20 cellular contexts compared by ENCODE assay signal in genomic region chr3:44962606-44963393, GRCh38. TPM values are rescaled to one million over a fixed set of nuclear protein-coding genes. Genes with fewer than 3 reads are reported as not detected.
DNase-seq lines count a peak whose midpoint lies in the region; ATAC-seq and TF ChIP-seq lines count a peak whose summit lies in the region.
"Had no signal": no experiment of that assay in that cellular context is flagged by ENCODE, and none has a peak within 500 bp of the region (broad histone marks: within the 10 kb centered on the region; RNA-seq: fewer than 3 reads in every experiment).

No MANE protein-coding gene starts in this region.

- H3K27me3 ChIP-seq in BLaER1 (no peaks in the 10 kb centered on the region), RWPE2 (ENCODE audit: insufficient read depth, poor library complexity, severe bottlenecking) (no peaks in the 10 kb centered on the region), foreskin keratinocyte (no peaks in the 10 kb centered on the region)
- H3K27me3 ChIP-seq: sigmoid colon, uterus had no signal

- TF ChIP-seq CTCF in RWPE2 (IDR thresholded peaks at IDR 0.05; ENCODE audit: poor library complexity, severe bottlenecking): no peak
- TF ChIP-seq CTCF in foreskin keratinocyte (conservative IDR thresholded peaks at IDR 0.05): no peak

- H3K4me2 ChIP-seq in BLaER1: peak overlapping the region; percentile 39

- H3K27ac ChIP-seq in BLaER1 (no peak overlapping the region), RWPE2 (ENCODE audit: poor library complexity, severe bottlenecking) (peak overlapping the region; percentile 100), foreskin keratinocyte (peak overlapping the region; percentile 21)
- H3K27ac ChIP-seq: sigmoid colon, uterus had no signal

- ATAC-seq in RWPE2 (ENCODE audit: low read depth): no peak
- no peak for ATAC-seq in foreskin keratinocyte
- no peak for ATAC-seq in GM18858 (IDR thresholded peaks at IDR 0.05; ENCODE audit: unreplicated experiment)
- ATAC-seq: left lobe of liver, T-cell had no signal

- H3K4me3 ChIP-seq in BLaER1 (no peak overlapping the region), RWPE2 (ENCODE audit: severe bottlenecking) (no peak overlapping the region)
- H3K4me3 ChIP-seq: sigmoid colon, uterus had no signal

- H3K9ac ChIP-seq in BLaER1: no peak overlapping the region

- H3K4me1 ChIP-seq in BLaER1 (peaks cover 40% of the 10 kb centered on the region), RWPE2 (ENCODE audit: insufficient read depth, poor library complexity, severe bottlenecking) (peaks cover 53% of the 10 kb centered on the region), foreskin keratinocyte (peaks cover 47% of the 10 kb centered on the region)
- H3K4me1 ChIP-seq: uterus had no signal

- H3K36me3 ChIP-seq in BLaER1: peaks cover 26% of the 10 kb centered on the region
- peaks cover 23% of the 10 kb centered on the region for H3K36me3 ChIP-seq in RWPE2 (ENCODE audit: low read depth)
- H3K36me3 ChIP-seq: uterus had no signal

- DNase-seq in H4 (ENCODE audit: low spot score): peak; percentile 74
- DNase-seq in RWPE2 (ENCODE audit: low spot score): no peak
- peak in 1 of 2 donors; percentile 32 for DNase-seq in foreskin keratinocyte
- DNase-seq in HuH-7 (ENCODE audit: low spot score): no peak
- no peak for DNase-seq in mesenteric fat pad (ENCODE audit: low spot score)
- DNase-seq in activated T-cell treated with anti-CD3 and anti-CD28 coated beads for 4 hours: no peak
- DNase-seq: activated CD4-positive, alpha-beta T cell treated with anti-CD3 and anti-CD28 coated beads, Interleukin-2, amount 50 U/mL, for 48 hours; activated naive CD4-positive, alpha-beta T cell treated with anti-CD3 and anti-CD28 coated beads for 36 hours; CD8-positive, alpha-beta memory T cell; GDM1; NCI-H1694 treated with DMSO at 0.1 percent for 48 hours; NCI-H446; Right ventricle myocardium superior; sigmoid colon; stimulated activated CD4-positive, alpha-beta T cell treated with anti-CD3 and anti-CD28 coated beads, Interleukin-2, amount 100 ng/mL, for 24 hours; T-cell; uterus had no signal

- H3K9me3 ChIP-seq in BLaER1 (no peaks in the 10 kb centered on the region), RWPE2 (ENCODE audit: severe bottlenecking) (no peaks in the 10 kb centered on the region)
- H3K9me3 ChIP-seq: sigmoid colon, uterus had no signal

- H4K20me1 ChIP-seq in BLaER1: peaks cover 91% of the 10 kb centered on the region

RNA-seq across cellular contexts. Expression of gene ZDHHC3, which starts 13.2 kb away (rescaled TPM):
- 30.1 and 46.8 TPM in 2 replicates for total RNA-seq in H4 (2014; rRNA removed; shearing (Covaris generic))
- total RNA-seq in foreskin keratinocyte (80.5 and 84.2 TPM in 2 replicates), mesenteric fat pad (108 TPM)
- 63.5 and 73.5 TPM in 2 replicates for polyA plus RNA-seq in foreskin keratinocyte

RNA-seq across cellular contexts. Expression of gene EXOSC7, which starts 13.2 kb away (rescaled TPM):
- total RNA-seq in H4 (2014; rRNA removed; shearing (Covaris generic)): 49.9 and 58.8 TPM in 2 replicates
- total RNA-seq in foreskin keratinocyte (63.3 and 66.8 TPM in 2 replicates), mesenteric fat pad (35.4 TPM)
- polyA plus RNA-seq in foreskin keratinocyte: 71.8 and 78.1 TPM in 2 replicates
